22 cellular contexts compared by ENCODE assay signal in genomic region chr21:14670409-14670808, GRCh38.
DNase-seq lines count a peak whose midpoint lies in the region; ATAC-seq, FAIRE-seq and TF ChIP-seq lines count a peak whose summit lies in the region.
"Had no signal": no experiment of that assay in that cellular context is flagged by ENCODE, and none has a peak within 500 bp of the region (broad histone marks: within the 10 kb centered on the region; RNA-seq: fewer than 3 reads in every experiment).

No MANE protein-coding gene starts in this region.

- no peaks in the 10 kb centered on the region for H3K36me3 Mint-ChIP-seq in CD8-positive, alpha-beta T cell
- no peaks in the 10 kb centered on the region for H3K36me3 Mint-ChIP-seq in T-cell
- H3K36me3 Mint-ChIP-seq: CD4-positive, CD25-positive, alpha-beta regulatory T cell had no signal

- CTCF ChIA-PET in A549 (lab: Yijun Ruan, JAX) (interaction anchor here (1.0 kb wide), 1 partner anchor 78 kb away, joined by 3 read pairs; no protein-coding TSS in a partner anchor), T-cell (lab: Charles Lee) (no interaction called here), K562 (lab: Yijun Ruan, JAX; ENCODE audit: low intra/inter-chr PET ratio) (no interaction called here), SK-N-SH (lab: Yijun Ruan, JAX) (no interaction called here)
- CTCF ChIA-PET in CD8-positive, alpha-beta T cell (lab: Charles Lee), result no interaction called here

- ATAC-seq in A549 (no peak), T-cell (replicated peaks in 1 of 4) (no peak), K562 (no peak)
- ATAC-seq in CD8-positive, alpha-beta T cell, result no peak
- ATAC-seq: GM12878 had no signal

- H3K9me1 ChIP-seq in K562 (ENCODE audit: control insufficient read depth, insufficient read depth, low read length), result no peaks in the 10 kb centered on the region

- H3K79me2 ChIP-seq in K562 (ENCODE audit: control insufficient read depth, insufficient read depth, low read length) (no peaks in the 10 kb centered on the region), SK-N-SH (ENCODE audit: insufficient read depth) (no peaks in the 10 kb centered on the region)

- H3K27ac Mint-ChIP-seq in CD8-positive, alpha-beta T cell, result peak overlapping the region; percentile 60
- peak overlapping the region; percentile 4 to 29 for H3K27ac Mint-ChIP-seq in T-cell
- H3K27ac Mint-ChIP-seq: B cell; CD8-positive, alpha-beta memory T cell had no signal

- H3K4me1 ChIP-seq in A549 (no peaks in the 10 kb centered on the region), K562 (replicated peaks in 1 of 2; ENCODE audit: control insufficient read depth in 2 of 2, insufficient read depth in 2 of 2, low read length in 2 of 2) (peaks cover 0 to 25% of the 10 kb centered on the region in 2 experiments; a peak in 3 of 5 replicates), SK-N-SH (ENCODE audit: control insufficient read depth in 1 of 2, insufficient read depth in 2 of 2, low read depth in 1 of 2, low read length in 1 of 2) (no peaks in the 10 kb centered on the region)
- H3K4me1 ChIP-seq in CD8-positive, alpha-beta T cell (ENCODE audit: insufficient read depth, low read length), result peaks cover 5% of the 10 kb centered on the region
- H3K4me1 ChIP-seq: HAP-1 had no signal

- H3K4me3 ChIP-seq in A549 (no peak overlapping the region), K562 (no peak overlapping the region), SK-N-SH (ENCODE audit: low read depth in 2 of 2, low read length in 1 of 2) (no peak overlapping the region)
- no peak overlapping the region for H3K4me3 ChIP-seq in CD8-positive, alpha-beta T cell (ENCODE audit: low read depth, low read length)
- H3K4me3 ChIP-seq: BLaER1, GM12878, HAP-1 had no signal

- in situ Hi-C loops in K562 (cut with MboI) (loop anchor here (25.0 kb wide), 1 partner anchor 1183 kb away; no protein-coding TSS in a partner anchor), KBM-7 (cut with MboI; ENCODE audit: low pct_unique_long_range_greater_than_20kb, low sequenced_read_pairs) (no loop called here)

- FAIRE-seq in A549 (lab: Jason Lieb, UNC) (no peak), K562 (lab: Jason Lieb, UNC) (no peak)
- FAIRE-seq: D721Med, GM12878, H54 had no signal

- no peak overlapping the region for H3K27ac ChIP-seq in A549
- no peak overlapping the region for H3K27ac ChIP-seq in CD8-positive, alpha-beta T cell (ENCODE audit: low read depth, low read length)
- H3K27ac ChIP-seq in K562 (ENCODE audit: extremely low read depth, low read depth, low read length), result no peak overlapping the region
- H3K27ac ChIP-seq in SK-N-SH (ENCODE audit: low read depth in 2 of 2, low read length in 1 of 2), result no peak overlapping the region
- H3K27ac ChIP-seq: BLaER1, C4-2B had no signal

- H3K9me2 ChIP-seq in SK-N-SH, result no peaks in the 10 kb centered on the region

- H3K9ac ChIP-seq in K562 (ENCODE audit: insufficient read depth in 1 of 2, low read depth in 2 of 2, low read length in 2 of 2) (no peak overlapping the region), SK-N-SH (no peak overlapping the region)
- H3K9ac ChIP-seq: BLaER1 had no signal

- H3K4me3 Mint-ChIP-seq in CD8-positive, alpha-beta T cell, result no peak overlapping the region
- H3K4me3 Mint-ChIP-seq in T-cell, result no peak overlapping the region
- H3K4me3 Mint-ChIP-seq: B cell; CD4-positive, CD25-positive, alpha-beta regulatory T cell; CD8-positive, alpha-beta memory T cell had no signal

- no peaks in the 10 kb centered on the region for H3K27me3 ChIP-seq in CD8-positive, alpha-beta T cell (ENCODE audit: insufficient read depth, low read length)
- H3K27me3 ChIP-seq in K562 (ENCODE audit: control insufficient read depth in 2 of 2, insufficient read depth in 2 of 2, low read length in 2 of 2) (no peaks in the 10 kb centered on the region), SK-N-SH (ENCODE audit: insufficient read depth) (no peaks in the 10 kb centered on the region)
- H3K27me3 ChIP-seq: BLaER1 had no signal

- no peak for DNase-seq in A549 (ENCODE audit: low read depth in 1 of 2, low spot score in 1 of 2)
- DNase-seq in CD8-positive, alpha-beta T cell, result no peak
- no peak for DNase-seq in T-cell
- DNase-seq in K562 (ENCODE audit: extremely low read depth in 1 of 4, low spot score in 3 of 4), result peak in 1 of 4 experiments; percentile 1
- no peak for DNase-seq in KBM-7
- no peak for DNase-seq in dermis blood vessel endothelial cell
- no peak for DNase-seq in SK-N-SH
- no peak for DNase-seq in erythroblast (lab: John Stamatoyannopoulos, UW)
- DNase-seq: CD4-positive, CD25-positive, alpha-beta regulatory T cell; CD8-positive, alpha-beta memory T cell; DMS 273 treated with DMSO at 0.1 percent for 48 hours; DMS79; EL; GDM1; GOT3 had no signal

- intact Hi-C loops in CD8-positive, alpha-beta T cell (cut with DNase I, micrococcal nuclease), result loop anchor here in 1 of 2 experiments (5.0 to 10.0 kb wide), 3 partner anchors 33 to 844 kb away; no protein-coding TSS in a partner anchor
- intact Hi-C loops in K562 (cut with micrococcal nuclease), result no loop called here

- TF ChIP-seq RAD21 in A549 (conservative IDR thresholded peaks at IDR 0.05 in 1 of 2, IDR thresholded peaks at IDR 0.05 in 1 of 2), result no peak
- no peak for TF ChIP-seq RAD21 in K562 (CRISPR knock-in tag; conservative IDR thresholded peaks at IDR 0.05 in 1 of 2, IDR thresholded peaks at IDR 0.05 in 1 of 2)
- TF ChIP-seq RAD21 in SK-N-SH (IDR thresholded peaks at IDR 0.05; ENCODE audit: low read length), result no peak

- no peak for TF ChIP-seq CTCF in A549 (IDR thresholded peaks at IDR 0.05)
- TF ChIP-seq CTCF in CD8-positive, alpha-beta T cell (IDR thresholded peaks at IDR 0.05), result no peak
- TF ChIP-seq CTCF in K562 (IDR thresholded peaks at IDR 0.05 in 2 of 3, conservative IDR thresholded peaks at IDR 0.05 in 1 of 3; ENCODE audit: insufficient read depth in 2 of 3, low read depth in 1 of 3, low read length in 3 of 3), result no peak
- TF ChIP-seq CTCF in SK-N-SH (IDR thresholded peaks at IDR 0.05), result no peak

- peak overlapping the region; percentile 64 for H2AFZ ChIP-seq in K562 (ENCODE audit: low read depth, low read length)
- H2AFZ ChIP-seq in SK-N-SH (ENCODE audit: low read depth), result no peak overlapping the region

- no peak overlapping the region for H3K4me2 ChIP-seq in A549
- no peak overlapping the region for H3K4me2 ChIP-seq in K562 (ENCODE audit: insufficient read depth, low read length)
- no peak overlapping the region for H3K4me2 ChIP-seq in SK-N-SH
- H3K4me2 ChIP-seq: BLaER1 had no signal

- H3K36me3 ChIP-seq in CD8-positive, alpha-beta T cell (ENCODE audit: insufficient read depth, low read length), result no peaks in the 10 kb centered on the region
- no peaks in the 10 kb centered on the region for H3K36me3 ChIP-seq in K562 (ENCODE audit: control insufficient read depth, insufficient read depth, low read length)
- H3K36me3 ChIP-seq in SK-N-SH (replicated peaks in 1 of 2; ENCODE audit: control insufficient read depth in 1 of 2, insufficient read depth in 2 of 2, low read length in 1 of 2), result no peaks in the 10 kb centered on the region
- H3K36me3 ChIP-seq: BLaER1, HAP-1 had no signal

- TF ChIP-seq POLR2A in A549 (IDR thresholded peaks at IDR 0.05; ENCODE audit: low read length), result no peak
- no peak for TF ChIP-seq POLR2A in K562 (conservative IDR thresholded peaks at IDR 0.05)
- no peak for TF ChIP-seq POLR2A in erythroblast (IDR thresholded peaks at IDR 0.05; ENCODE audit: low read length)

- TF ChIP-seq EP300 in A549 (IDR thresholded peaks at IDR 0.05), result no peak
- TF ChIP-seq EP300 in K562 (IDR thresholded peaks at IDR 0.05; ENCODE audit: low read length), result no peak
- no peak for TF ChIP-seq EP300 in SK-N-SH (IDR thresholded peaks at IDR 0.05; ENCODE audit: borderline replicate concordance in 1 of 2, low read depth in 1 of 2, low read length in 1 of 2)

- BruUV-seq in K562 (replicated peaks; lab: Mats Ljungman, UMichigan), result no TSS peak

- H3K27me3 Mint-ChIP-seq in CD8-positive, alpha-beta T cell (ENCODE audit: low read depth), result no peaks in the 10 kb centered on the region
- no peaks in the 10 kb centered on the region for H3K27me3 Mint-ChIP-seq in T-cell
- H3K27me3 Mint-ChIP-seq: B cell; CD4-positive, CD25-positive, alpha-beta regulatory T cell; CD8-positive, alpha-beta memory T cell had no signal

- 24% methylated on average over 2 of the region's 2 CpGs for WGBS in A549 (ENCODE audit: missing lambda C conversion rate)
- 50% methylated on average over 2 of the region's 2 CpGs for WGBS in K562 (ENCODE audit: insufficient coverage, low coverage, missing lambda C conversion rate)
- 0% methylated on average over 2 of the region's 2 CpGs for WGBS in SK-N-SH (ENCODE audit: low lambda C conversion rate)

- POLR2A ChIA-PET in A549 (lab: Yijun Ruan, JAX) (no interaction called here), T-cell (lab: Charles Lee) (no interaction called here), K562 (lab: Yijun Ruan, JAX) (no interaction called here), SK-N-SH (lab: Yijun Ruan, JAX) (no interaction called here)
- POLR2A ChIA-PET in CD8-positive, alpha-beta T cell (lab: Charles Lee), result no interaction called here

- H3K4me1 Mint-ChIP-seq in CD8-positive, alpha-beta T cell (ENCODE audit: low read depth), result peaks cover 22% of the 10 kb centered on the region
- peaks cover 17 to 26% (median 20%) of the 10 kb centered on the region in 3 donors for H3K4me1 Mint-ChIP-seq in T-cell

- H4K20me1 ChIP-seq in K562 (replicated peaks; ENCODE audit: control insufficient read depth, insufficient read depth, low read length) (no peaks in the 10 kb centered on the region), SK-N-SH (ENCODE audit: insufficient read depth) (no peaks in the 10 kb centered on the region)
- H4K20me1 ChIP-seq: BLaER1 had no signal

- H3F3A ChIP-seq in SK-N-SH (replicated peaks; ENCODE audit: insufficient read depth), result no peaks in the 10 kb centered on the region

- H3K9me3 Mint-ChIP-seq in CD8-positive, alpha-beta T cell, result peaks cover 4% of the 10 kb centered on the region
- H3K9me3 Mint-ChIP-seq in T-cell, result peaks cover 0 to 4% (median 0%) of the 10 kb centered on the region in 3 donors
- H3K9me3 Mint-ChIP-seq: CD8-positive, alpha-beta memory T cell had no signal

- H3K9me3 ChIP-seq in A549 (no peaks in the 10 kb centered on the region), K562 (replicated peaks; ENCODE audit: control insufficient read depth, insufficient read depth, low read depth, low read length) (no peaks in the 10 kb centered on the region; the same call in 1 of the 2 replicates), SK-N-SH (no peaks in the 10 kb centered on the region)
- H3K9me3 ChIP-seq in CD8-positive, alpha-beta T cell (ENCODE audit: low read length), result no peaks in the 10 kb centered on the region
- H3K9me3 ChIP-seq: BLaER1, HAP-1 had no signal

TF ChIP-seq in A549, 52 proteins besides CTCF, POLR2A, EP300 and RAD21:
- TF ChIP-seq EHMT2 (IDR thresholded peaks at IDR 0.05; ENCODE audit: low read depth) (no peak), MAFK (IDR thresholded peaks at IDR 0.05; ENCODE audit: partially characterized antibody) (peak; percentile 24)
TF ChIP-seq in A549: peak in this region for 1.

TF ChIP-seq in K562, 482 proteins besides CTCF, POLR2A, EP300 and RAD21 (continues in another document):
- TF ChIP-seq MEIS2 (IDR thresholded peaks at IDR 0.05; ENCODE audit: partially characterized antibody), result peak; percentile 17

Comparison
In these comparisons a context has a peak if more than half of its experiments do, and no peak if none do; other contexts are left out.
1. Of the 35 proteins assayed by ChIP-seq in both K562 and A549: peak only in K562: none; only in A549: none; in both: MAFK; in neither: 34.